8 cellular contexts compared by ENCODE assay signal in genomic region chr3:185959609-185960517, GRCh38. TPM values are rescaled to one million over a fixed set of nuclear protein-coding genes. Genes with fewer than 3 reads are reported as not detected.
A peak's percentile ranks its signal among the peaks of the same experiment; 100 is the strongest.
DNase-seq lines count a peak whose midpoint lies in the region; ATAC-seq and TF ChIP-seq lines count a peak whose summit lies in the region.

No MANE protein-coding gene starts in this region.

- peaks cover 3% of the 10 kb centered on the region for H3K36me3 Mint-ChIP-seq in activated naive CD8-positive, alpha-beta T cell treated with anti-CD3 and anti-CD28 coated beads, Interleukin-2, amount 10 ng/mL, durations not matched to agents 7 days and 5 days
- no peaks in the 10 kb centered on the region for H3K36me3 Mint-ChIP-seq in activated naive CD8-positive, alpha-beta T cell treated with anti-CD3 and anti-CD28 coated beads for 36 hours
- peaks cover 3% of the 10 kb centered on the region for H3K36me3 Mint-ChIP-seq in T-helper 17 cell (ENCODE audit: low read depth)
- no peaks in the 10 kb centered on the region for H3K36me3 Mint-ChIP-seq in CD4-positive, alpha-beta memory T cell

- peaks cover 8% of the 10 kb centered on the region for H3K27me3 Mint-ChIP-seq in activated naive CD8-positive, alpha-beta T cell treated with anti-CD3 and anti-CD28 coated beads, Interleukin-2, amount 10 ng/mL, durations not matched to agents 7 days and 5 days
- H3K27me3 Mint-ChIP-seq in activated naive CD8-positive, alpha-beta T cell treated with anti-CD3 and anti-CD28 coated beads for 36 hours: no peaks in the 10 kb centered on the region
- H3K27me3 Mint-ChIP-seq in T-helper 17 cell: peaks cover 13% of the 10 kb centered on the region
- H3K27me3 Mint-ChIP-seq in CD4-positive, alpha-beta memory T cell: peaks cover 8 to 13% of the 10 kb centered on the region in 2 donors

- no peak overlapping the region for H3K4me3 Mint-ChIP-seq in activated naive CD8-positive, alpha-beta T cell treated with anti-CD3 and anti-CD28 coated beads, Interleukin-2, amount 10 ng/mL, durations not matched to agents 7 days and 5 days
- no peak overlapping the region for H3K4me3 Mint-ChIP-seq in activated naive CD8-positive, alpha-beta T cell treated with anti-CD3 and anti-CD28 coated beads for 36 hours
- H3K4me3 Mint-ChIP-seq in T-helper 17 cell: no peak overlapping the region
- peak overlapping the region in 3 of 8 donors; percentile 8 to 45 (median 35) for H3K4me3 Mint-ChIP-seq in CD4-positive, alpha-beta memory T cell

- CTCF ChIA-PET in CD4-positive, alpha-beta memory T cell (lab: Charles Lee; ENCODE audit: partially characterized antibody): interaction anchor here (3.6 kb wide), 1 partner anchor 16 kb away, joined by 23 read pairs; no protein-coding TSS in a partner anchor

- H3K27ac Mint-ChIP-seq in activated naive CD8-positive, alpha-beta T cell treated with anti-CD3 and anti-CD28 coated beads, Interleukin-2, amount 10 ng/mL, durations not matched to agents 7 days and 5 days: peak overlapping the region; percentile 40
- H3K27ac Mint-ChIP-seq in activated naive CD8-positive, alpha-beta T cell treated with anti-CD3 and anti-CD28 coated beads for 36 hours: no peak overlapping the region
- H3K27ac Mint-ChIP-seq in T-helper 17 cell: no peak overlapping the region
- H3K27ac Mint-ChIP-seq in CD4-positive, alpha-beta memory T cell: peak overlapping the region in 2 of 7 donors; percentile 48 to 49

- intact Hi-C loops in upper lobe of right lung (cut with DNase I): no loop called here
- intact Hi-C loops in CD4-positive, alpha-beta memory T cell (cut with micrococcal nuclease): no loop called here

- DNase-seq in activated naive CD8-positive, alpha-beta T cell treated with anti-CD3 and anti-CD28 coated beads, Interleukin-2, amount 10 ng/mL, durations not matched to agents 7 days and 5 days: no peak
- DNase-seq in activated naive CD8-positive, alpha-beta T cell treated with anti-CD3 and anti-CD28 coated beads for 36 hours: no peak
- DNase-seq in T-helper 17 cell (no peak), right atrium auricular region (ENCODE audit: low spot score) (no peak), upper lobe of right lung (no peak), NCI-H526 treated with DMSO at 0.1 percent for 48 hours (lab: John Stamatoyannopoulos, UW) (no peak)
- no peak for DNase-seq in activated CD8-positive, alpha-beta memory T cell treated with anti-CD3 and anti-CD28 coated beads, Interleukin-2, amount 50 U/mL, for 48 hours
- no peak for DNase-seq in CD4-positive, alpha-beta memory T cell

- peak; percentile 45 for ATAC-seq in activated naive CD8-positive, alpha-beta T cell treated with anti-CD3 and anti-CD28 coated beads, Interleukin-2, amount 10 ng/mL, durations not matched to agents 7 days and 5 days (ENCODE audit: low read depth)
- ATAC-seq in T-helper 17 cell (peak; percentile 30), upper lobe of right lung (peak; percentile 83)

- peaks cover 3% of the 10 kb centered on the region for H3K4me1 Mint-ChIP-seq in activated naive CD8-positive, alpha-beta T cell treated with anti-CD3 and anti-CD28 coated beads, Interleukin-2, amount 10 ng/mL, durations not matched to agents 7 days and 5 days
- H3K4me1 Mint-ChIP-seq in activated naive CD8-positive, alpha-beta T cell treated with anti-CD3 and anti-CD28 coated beads for 36 hours: peaks cover 5% of the 10 kb centered on the region
- peaks cover 3% of the 10 kb centered on the region for H3K4me1 Mint-ChIP-seq in T-helper 17 cell
- peaks cover 2 to 7% (median 4%) of the 10 kb centered on the region in 4 donors for H3K4me1 Mint-ChIP-seq in CD4-positive, alpha-beta memory T cell

- H3K27me3 ChIP-seq in right atrium auricular region (no peaks in the 10 kb centered on the region), upper lobe of right lung (no peaks in the 10 kb centered on the region)
- peaks cover 5% of the 10 kb centered on the region for H3K27me3 ChIP-seq in CD4-positive, alpha-beta memory T cell (ENCODE audit: insufficient read depth, low read length)

- peak overlapping the region; percentile 2 to 36 for H3K4me3 ChIP-seq in right atrium auricular region
- H3K4me3 ChIP-seq in upper lobe of right lung: peak overlapping the region; percentile 25
- H3K4me3 ChIP-seq in CD4-positive, alpha-beta memory T cell (ENCODE audit: low read length in 2 of 2): no peak overlapping the region

- H3K4me1 ChIP-seq in right atrium auricular region (no peaks in the 10 kb centered on the region), upper lobe of right lung (peaks cover 8% of the 10 kb centered on the region)
- peaks cover 8% of the 10 kb centered on the region for H3K4me1 ChIP-seq in CD4-positive, alpha-beta memory T cell (ENCODE audit: insufficient read depth, low read length)

- H3K36me3 ChIP-seq in right atrium auricular region (no peaks in the 10 kb centered on the region), upper lobe of right lung (no peaks in the 10 kb centered on the region)
- H3K36me3 ChIP-seq in CD4-positive, alpha-beta memory T cell (ENCODE audit: insufficient read depth, low read length): no peaks in the 10 kb centered on the region

- H3K9me3 ChIP-seq in T-helper 17 cell (ENCODE audit: control insufficient read depth, low read length, poor library complexity, severe bottlenecking) (no peaks in the 10 kb centered on the region), right atrium auricular region (no peaks in the 10 kb centered on the region), upper lobe of right lung (no peaks in the 10 kb centered on the region)
- no peaks in the 10 kb centered on the region for H3K9me3 ChIP-seq in CD4-positive, alpha-beta memory T cell (ENCODE audit: control insufficient read depth in 1 of 2, low read length in 2 of 2)

- POLR2A ChIA-PET in activated naive CD8-positive, alpha-beta T cell treated with anti-CD3 and anti-CD28 coated beads, Interleukin-2, amount 10 ng/mL, durations not matched to agents 7 days and 5 days (lab: Charles Lee): interaction anchor here (0.6 to 1.4 kb wide), 2 partner anchors 22 to 824 kb away, joined by 3 to 12 read pairs; partner anchors contain the start of genes EIF4A2 and TRA2B
- POLR2A ChIA-PET in CD4-positive, alpha-beta memory T cell (lab: Charles Lee; ENCODE audit: partially characterized antibody): interaction anchor here (1.2 to 1.4 kb wide), 2 partner anchors 16 to 22 kb away, joined by 3 to 4 read pairs; partner anchors contain the start of gene TRA2B

- peak overlapping the region; percentile 21 to 64 for H3K27ac ChIP-seq in right atrium auricular region
- peak overlapping the region; percentile 72 for H3K27ac ChIP-seq in upper lobe of right lung
- H3K27ac ChIP-seq in CD4-positive, alpha-beta memory T cell (ENCODE audit: low read depth, low read length): no peak overlapping the region

- TF ChIP-seq CTCF in right atrium auricular region (IDR thresholded peaks at IDR 0.05): no peak
- TF ChIP-seq CTCF in upper lobe of right lung (IDR thresholded peaks at IDR 0.05): no peak

- H3K9me3 Mint-ChIP-seq in activated naive CD8-positive, alpha-beta T cell treated with anti-CD3 and anti-CD28 coated beads, Interleukin-2, amount 10 ng/mL, durations not matched to agents 7 days and 5 days: peaks cover 3% of the 10 kb centered on the region
- H3K9me3 Mint-ChIP-seq in activated naive CD8-positive, alpha-beta T cell treated with anti-CD3 and anti-CD28 coated beads for 36 hours: peaks cover 2% of the 10 kb centered on the region
- H3K9me3 Mint-ChIP-seq in CD4-positive, alpha-beta memory T cell: peaks cover 0 to 2% (median 0%) of the 10 kb centered on the region in 8 donors

RNA-seq across cellular contexts. Expression of gene TRA2B, which starts 22.0 kb away (rescaled TPM):
- total RNA-seq in activated naive CD8-positive, alpha-beta T cell treated with anti-CD3 and anti-CD28 coated beads, Interleukin-2, amount 10 ng/mL, durations not matched to agents 7 days and 5 days: 100 to 1,000 TPM; 222 to 243 TPM
- 100 to 1,000 TPM; 289 to 291 TPM for total RNA-seq in activated naive CD8-positive, alpha-beta T cell treated with anti-CD3 and anti-CD28 coated beads for 36 hours
- total RNA-seq in T-helper 17 cell: 100 to 1,000 TPM; 542 to 637 TPM
- total RNA-seq in right atrium auricular region: 100 to 1,000 TPM; 144 to 163 TPM
- 92.7 TPM for total RNA-seq in upper lobe of right lung
- 100 to 1,000 TPM; 179 to 181 TPM for total RNA-seq in CD4-positive, alpha-beta memory T cell
- polyA plus RNA-seq in CD4-positive, alpha-beta memory T cell: 100 to 1,000 TPM; 121 to 178 TPM

Comparison
In these comparisons a context has a peak if more than half of its experiments do, and no peak if none do; other contexts are left out.
1. ATAC-seq: peak in every context shown above with its lines; median percentile 83 in upper lobe of right lung; 45 in activated naive CD8-positive, alpha-beta T cell treated with anti-CD3 and anti-CD28 coated beads, Interleukin-2, amount 10 ng/mL, durations not matched to agents 7 days and 5 days; 30 in T-helper 17 cell.
2. H3K4me3 ChIP-seq: peak in right atrium auricular region (2 of 2) and upper lobe of right lung (single experiment); none in CD4-positive, alpha-beta memory T cell (0 of 2).